ENCODE assay signal across 9 cellular contexts in genomic region chr11:102760355-102761035, GRCh38. TPM values are rescaled to one million over a fixed set of nuclear protein-coding genes. Genes with fewer than 3 reads are reported as not detected.
DNase-seq lines count a peak whose midpoint lies in the region; ATAC-seq and TF ChIP-seq lines count a peak whose summit lies in the region.
"Had no signal": no experiment of that assay in that cellular context is flagged by ENCODE, and none has a peak within 500 bp of the region (broad histone marks: within the 10 kb centered on the region; RNA-seq: fewer than 3 reads in every experiment).

No MANE protein-coding gene starts in this region.

- H3K36me3 ChIP-seq in kidney epithelial cell (ENCODE audit: control insufficient read depth, insufficient read depth, low read length) = no peaks in the 10 kb centered on the region
- no peaks in the 10 kb centered on the region for H3K36me3 ChIP-seq in aorta (ENCODE audit: control insufficient read depth in 1 of 2, insufficient read depth in 2 of 2, low read length in 1 of 2)

- TF ChIP-seq CTCF in AG09319 (IDR thresholded peaks at IDR 0.05; ENCODE audit: low read depth, low read length) = no peak
- no peak for TF ChIP-seq CTCF in kidney epithelial cell (IDR thresholded peaks at IDR 0.05; ENCODE audit: insufficient read depth, low read length, poor library complexity, severe bottlenecking)

- H3K27ac ChIP-seq in aorta (ENCODE audit: low read depth in 1 of 2, low read length in 2 of 2) = no peak overlapping the region

- ATAC-seq in activated naive CD8-positive, alpha-beta T cell treated with anti-CD3 and anti-CD28 coated beads, Interleukin-2, amount 50 U/mL, for 24 hours = peak; percentile 57
- ATAC-seq in HG02678 (IDR thresholded peaks at IDR 0.05; ENCODE audit: unreplicated experiment) = no peak
- no peak for ATAC-seq in aorta (ENCODE audit: low FRiP score)

- H3K9me3 Mint-ChIP-seq in activated naive CD8-positive, alpha-beta T cell treated with anti-CD3 and anti-CD28 coated beads, Interleukin-2, amount 50 U/mL, for 24 hours = no peaks in the 10 kb centered on the region

- H3K27ac Mint-ChIP-seq in activated naive CD8-positive, alpha-beta T cell treated with anti-CD3 and anti-CD28 coated beads, Interleukin-2, amount 50 U/mL, for 24 hours = peak overlapping the region; percentile 32

- peaks cover 11% of the 10 kb centered on the region for H3K27me3 Mint-ChIP-seq in activated naive CD8-positive, alpha-beta T cell treated with anti-CD3 and anti-CD28 coated beads, Interleukin-2, amount 50 U/mL, for 24 hours

- 46 to 53% methylated on average over 4 of the region's 4 CpGs for WGBS in aorta, 2 donors

- H3K27me3 ChIP-seq in kidney epithelial cell (ENCODE audit: control insufficient read depth, insufficient read depth, low read length) (no peaks in the 10 kb centered on the region), aorta (ENCODE audit: control insufficient read depth in 1 of 2, insufficient read depth in 2 of 2, low read length in 1 of 2) (peaks cover 0 to 2% of the 10 kb centered on the region in 2 donors)

- H3K36me3 Mint-ChIP-seq in activated naive CD8-positive, alpha-beta T cell treated with anti-CD3 and anti-CD28 coated beads, Interleukin-2, amount 50 U/mL, for 24 hours (ENCODE audit: low read depth) = no peaks in the 10 kb centered on the region

- H3K4me3 ChIP-seq in kidney epithelial cell (ENCODE audit: low read depth, low read length) (no peak overlapping the region), aorta (ENCODE audit: low read length in 2 of 2) (no peak overlapping the region)

- H3K9me3 ChIP-seq in aorta (ENCODE audit: control insufficient read depth, low read length) = no peaks in the 10 kb centered on the region

- H3K4me3 Mint-ChIP-seq in activated naive CD8-positive, alpha-beta T cell treated with anti-CD3 and anti-CD28 coated beads, Interleukin-2, amount 50 U/mL, for 24 hours = no peak overlapping the region

- H3K4me1 Mint-ChIP-seq in activated naive CD8-positive, alpha-beta T cell treated with anti-CD3 and anti-CD28 coated beads, Interleukin-2, amount 50 U/mL, for 24 hours = peaks cover 5% of the 10 kb centered on the region

- intact Hi-C loops in aorta (cut with DNase I) = no loop called here

- H3K4me1 ChIP-seq in aorta (ENCODE audit: control insufficient read depth in 1 of 2, insufficient read depth in 2 of 2, low read length in 2 of 2) = no peaks in the 10 kb centered on the region

- DNase-seq in AG09319 (ENCODE audit: extremely low read depth, low read depth) (peak; percentile 85), HT1080 (ENCODE audit: low read depth) (peak; percentile 95), kidney epithelial cell (ENCODE audit: low read depth) (peak; percentile 86), aorta (no peak), NCI-H2107 (lab: John Stamatoyannopoulos, UW) (no peak)
- no peak for DNase-seq in activated naive CD8-positive, alpha-beta T cell treated with anti-CD3 and anti-CD28 coated beads, Interleukin-2, amount 50 U/mL, for 24 hours
- no peak for DNase-seq in stimulated activated CD4-positive, alpha-beta T cell treated with anti-CD3 and anti-CD28 coated beads, Interleukin-2, amount 100 ng/mL, for 24 hours

RNA-seq across cellular contexts. Expression of gene MMP10, which starts 19.9 kb away (rescaled TPM):
- not detected in 2 replicates for total RNA-seq in HT1080 (2014; rRNA removed; shearing (Covaris generic))
- not detected in 2 replicates for polyA plus RNA-seq in HT1080 (2015; cell fraction: cytosol; rRNA removed)
- 0.07 TPM in 1 of 2 replicates, not detected in the other for polyA plus RNA-seq in HT1080 (2015; cell fraction: nucleus; rRNA removed)
- total RNA-seq in kidney epithelial cell = 4.8 and 8.7 TPM in 2 replicates
- total RNA-seq in aorta = not detected
- polyA plus RNA-seq in aorta = under 1 TPM in 1 of 2 donors, not detected in 1; 0.38 TPM
- total RNA-seq: temporal lobe had no signal

RNA-seq across cellular contexts. Expression of gene MMP8, which starts 35.7 kb away (rescaled TPM):
- total RNA-seq in HT1080 (2014; rRNA removed; shearing (Covaris generic)) = 0.10 and 0.37 TPM in 2 replicates
- 0.02 TPM in 1 of 2 replicates, not detected in the other for polyA plus RNA-seq in HT1080 (2015; cell fraction: cytosol; rRNA removed)
- 0.06 TPM in 1 of 2 replicates, not detected in the other for polyA plus RNA-seq in HT1080 (2015; cell fraction: nucleus; rRNA removed)
- not detected in 2 replicates for total RNA-seq in kidney epithelial cell
- under 1 TPM; 0.42 to 0.60 TPM for total RNA-seq in aorta
- under 1 TPM in 1 of 2 donors, not detected in 1; 0.03 TPM for polyA plus RNA-seq in aorta

RNA-seq across cellular contexts. Expression of gene MMP1, which starts 37.5 kb away (rescaled TPM):
- 7.9 and 9.4 TPM in 2 replicates for total RNA-seq in HT1080 (2014; rRNA removed; shearing (Covaris generic))
- 7.9 and 8.1 TPM in 2 replicates for polyA plus RNA-seq in HT1080 (2015; cell fraction: cytosol; rRNA removed)
- 19.8 and 20.7 TPM in 2 replicates for polyA plus RNA-seq in HT1080 (2015; cell fraction: nucleus; rRNA removed)
- total RNA-seq in kidney epithelial cell (3.7 and 6.0 TPM in 2 replicates), aorta (under 1 TPM in 1 of 2 donors, not detected in 1; 0.52 TPM)
- polyA plus RNA-seq in aorta = under 1 TPM in 1 of 2 donors, not detected in 1; 0.10 TPM
- total RNA-seq: temporal lobe had no signal

RNA-seq across cellular contexts. Expression of gene MMP27, which starts 54.9 kb away (rescaled TPM):
- total RNA-seq in HT1080 (2014; rRNA removed; shearing (Covaris generic)) = not detected in 2 replicates
- not detected in 2 replicates for polyA plus RNA-seq in HT1080 (2015; cell fraction: cytosol; rRNA removed)
- polyA plus RNA-seq in HT1080 (2015; cell fraction: nucleus; rRNA removed) = not detected in 2 replicates
- total RNA-seq in kidney epithelial cell = not detected in 2 replicates
- not detected for total RNA-seq in aorta
- polyA plus RNA-seq in aorta = under 1 TPM in 1 of 2 donors, not detected in 1; 0.50 TPM
- total RNA-seq: temporal lobe had no signal

Comparison
In these comparisons a context has a peak if more than half of its experiments do, and no peak if none do; other contexts are left out.
1. DNase-seq: peak in AG09319 (single experiment), HT1080 (single experiment) and kidney epithelial cell (single experiment); none in activated naive CD8-positive, alpha-beta T cell treated with anti-CD3 and anti-CD28 coated beads, Interleukin-2, amount 50 U/mL, for 24 hours (single experiment), aorta (0 of 2), stimulated activated CD4-positive, alpha-beta T cell treated with anti-CD3 and anti-CD28 coated beads, Interleukin-2, amount 100 ng/mL, for 24 hours (0 of 2) and NCI-H2107 (single experiment).